In genomic region chr9:135048046-135048757, GRCh38 we compare ENCODE assay signal across 19 cellular contexts. TPM values are rescaled to one million over a fixed set of nuclear protein-coding genes. Genes with fewer than 3 reads are reported as not detected.
DNase-seq lines count a peak whose midpoint lies in the region; ATAC-seq and TF ChIP-seq lines count a peak whose summit lies in the region.
"Had no signal": no experiment of that assay in that cellular context is flagged by ENCODE, and none has a peak within 500 bp of the region (broad histone marks: within the 10 kb centered on the region; RNA-seq: fewer than 3 reads in every experiment).

No MANE protein-coding gene starts in this region.

- no peak overlapping the region for H3K23ac ChIP-seq in neuronal stem cell (ENCODE audit: low read depth, low read length, poor library complexity)

- H3K27ac ChIP-seq in neuronal stem cell (replicated peaks; ENCODE audit: low read length) = no peak overlapping the region
- H3K27ac ChIP-seq: C4-2B had no signal

- ATAC-seq in HG03565 (IDR thresholded peaks at IDR 0.05; ENCODE audit: unreplicated experiment) (no peak), HG02840 (IDR thresholded peaks at IDR 0.05; ENCODE audit: low FRiP score, unreplicated experiment) (no peak)

- H3K14ac ChIP-seq in neuronal stem cell (ENCODE audit: low read length) = peak overlapping the region; percentile 90

- H4K8ac ChIP-seq in neuronal stem cell (ENCODE audit: low read depth, low read length) = no peak overlapping the region

- H2BK15ac ChIP-seq in neuronal stem cell (ENCODE audit: low read length) = no peak overlapping the region

- no peak overlapping the region for H2BK120ac ChIP-seq in neuronal stem cell (ENCODE audit: low read depth, low read length)

- H3K9me3 ChIP-seq in neuronal stem cell (replicated peaks in 1 of 2; ENCODE audit: control insufficient read depth in 2 of 2, insufficient read depth in 1 of 2, low read depth in 1 of 2, low read length in 2 of 2) = no peaks in the 10 kb centered on the region

- H3K36me3 ChIP-seq in neuronal stem cell (replicated peaks in 1 of 2; ENCODE audit: control insufficient read depth in 2 of 2, insufficient read depth in 2 of 2, low read length in 2 of 2) = no peaks in the 10 kb centered on the region

- DNase-seq in activated CD8-positive, alpha-beta memory T cell treated with anti-CD3 and anti-CD28 coated beads for 24 hours = peak; percentile 30
- DNase-seq in activated CD8-positive, alpha-beta memory T cell treated with anti-CD3 and anti-CD28 coated beads, Interleukin-2, amount 50 U/mL, for 4 hours = no peak
- no peak for DNase-seq in glutamatergic neuron
- DNase-seq in neuronal stem cell (ENCODE audit: low spot score) = no peak
- DNase-seq in type B pancreatic cell (ENCODE audit: extremely low spot score, unreplicated experiment) = peak; percentile 58
- DNase-seq in NCI-H187 treated with DMSO at 0.1 percent for 48 hours (lab: John Stamatoyannopoulos, UW) = no peak
- DNase-seq: 8988T; Calu3; CD8-positive, alpha-beta memory T cell; DMS153; HFFc6; Kasumi-1; NCI-H1694 treated with DMSO at 0.1 percent for 48 hours; NCI-H2107; NCI-H748 treated with DMSO at 0.1 percent for 48 hours had no signal

- H3K36me3 Mint-ChIP-seq in glutamatergic neuron (ENCODE audit: unreplicated experiment) = peaks cover 8% of the 10 kb centered on the region
- H3K36me3 Mint-ChIP-seq in type B pancreatic cell = no peaks in the 10 kb centered on the region
- H3K36me3 Mint-ChIP-seq: CD8-positive, alpha-beta memory T cell had no signal

- H3K27me3 Mint-ChIP-seq in glutamatergic neuron (ENCODE audit: unreplicated experiment) = peaks cover 11% of the 10 kb centered on the region
- peaks cover 27% of the 10 kb centered on the region for H3K27me3 Mint-ChIP-seq in type B pancreatic cell

- H3K27ac Mint-ChIP-seq in glutamatergic neuron (ENCODE audit: unreplicated experiment) = peak overlapping the region; percentile 43
- no peak overlapping the region for H3K27ac Mint-ChIP-seq in type B pancreatic cell
- H3K27ac Mint-ChIP-seq: CD8-positive, alpha-beta memory T cell; HFFc6 had no signal

- H4K91ac ChIP-seq in neuronal stem cell (ENCODE audit: low read depth, low read length, poor library complexity) = no peak overlapping the region

- no peak overlapping the region for H2AFZ ChIP-seq in neuronal stem cell (ENCODE audit: low read length)

- H3K4me1 Mint-ChIP-seq in glutamatergic neuron (ENCODE audit: low read depth, unreplicated experiment) = peaks cover 33% of the 10 kb centered on the region
- H3K4me1 Mint-ChIP-seq in type B pancreatic cell (ENCODE audit: unreplicated experiment) = no peaks in the 10 kb centered on the region
- H3K4me1 Mint-ChIP-seq: CD8-positive, alpha-beta memory T cell had no signal

- WGBS in neuronal stem cell (ENCODE audit: extremely low coverage in 2 of 2, insufficient read length in 2 of 2, insufficient replicate concordance in 1 of 2), 2 donors = no CpG with 5 or more reads among the region's 11 CpGs

- no peaks in the 10 kb centered on the region for H3K4me1 ChIP-seq in neuronal stem cell (ENCODE audit: control insufficient read depth in 2 of 2, insufficient read depth in 1 of 2, low read depth in 1 of 2, low read length in 2 of 2)

- H2BK5ac ChIP-seq in neuronal stem cell (ENCODE audit: low read length) = no peak overlapping the region

- no peak overlapping the region for H3K4me3 Mint-ChIP-seq in glutamatergic neuron (ENCODE audit: unreplicated experiment)
- no peak overlapping the region for H3K4me3 Mint-ChIP-seq in type B pancreatic cell
- H3K4me3 Mint-ChIP-seq: CD8-positive, alpha-beta memory T cell; HFFc6 had no signal

- no peaks in the 10 kb centered on the region for H3K79me1 ChIP-seq in neuronal stem cell (ENCODE audit: low read depth, low read length)

- H3K4me3 ChIP-seq in neuronal stem cell (ENCODE audit: low read length in 2 of 2) = no peak overlapping the region

- peaks cover 0 to 9% (median 0%) of the 10 kb centered on the region in 3 experiments for H3K27me3 ChIP-seq in neuronal stem cell (ENCODE audit: control insufficient read depth in 3 of 3, insufficient read depth in 3 of 3, low read depth in 1 of 3, low read length in 3 of 3)

- H3K4me2 ChIP-seq in neuronal stem cell (ENCODE audit: insufficient read depth, low read length, poor library complexity, severe bottlenecking) = no peak overlapping the region

- no peak overlapping the region for H3K9ac ChIP-seq in neuronal stem cell (ENCODE audit: low read depth, low read length, poor library complexity)

- H3K9me3 Mint-ChIP-seq in glutamatergic neuron (ENCODE audit: unreplicated experiment) = peaks cover 8% of the 10 kb centered on the region
- H3K9me3 Mint-ChIP-seq in type B pancreatic cell = no peaks in the 10 kb centered on the region

- no peak overlapping the region for H2BK12ac ChIP-seq in neuronal stem cell (ENCODE audit: low read length)

- peak overlapping the region; percentile 86 for H3K18ac ChIP-seq in neuronal stem cell (ENCODE audit: low read length)

- TF ChIP-seq CTCF in glutamatergic neuron (IDR thresholded peaks at IDR 0.05; ENCODE audit: partially characterized antibody, unreplicated experiment) (no peak), type B pancreatic cell (conservative IDR thresholded peaks at IDR 0.05) (no peak)

- H2AK5ac ChIP-seq in neuronal stem cell (ENCODE audit: low read depth, low read length) = no peak overlapping the region

- H3K4ac ChIP-seq in neuronal stem cell (ENCODE audit: low read length) = no peak overlapping the region

RNA-seq across cellular contexts. Expression of gene OLFM1, which starts 39.3 kb away (rescaled TPM):
- total RNA-seq in glutamatergic neuron (ENCODE audit: unreplicated experiment) = 387 TPM
- polyA plus RNA-seq in neuronal stem cell (2013, experiment 1 of 2) = 5.8 TPM
- polyA plus RNA-seq in neuronal stem cell (2013, experiment 2 of 2) = 5.8 TPM
- 8.0 and 9.7 TPM in 2 replicates for total RNA-seq in type B pancreatic cell (ENCODE audit: low replicate concordance)
- total RNA-seq: CD8-positive, alpha-beta memory T cell; MCF 10A had no signal
- polyA plus RNA-seq: CD8-positive, alpha-beta memory T cell had no signal

Comparison
In these comparisons a context has a peak if more than half of its experiments do, and no peak if none do; other contexts are left out.
1. DNase-seq: peak in activated CD8-positive, alpha-beta memory T cell treated with anti-CD3 and anti-CD28 coated beads for 24 hours (single experiment) and type B pancreatic cell (single experiment); none in activated CD8-positive, alpha-beta memory T cell treated with anti-CD3 and anti-CD28 coated beads, Interleukin-2, amount 50 U/mL, for 4 hours (single experiment), glutamatergic neuron (single experiment), neuronal stem cell (single experiment) and NCI-H187 treated with DMSO at 0.1 percent for 48 hours (single experiment).
2. RNA of gene OLFM1, which starts 39.3 kb away (total RNA-seq): 387 TPM in glutamatergic neuron (single experiment); 8.0 to 9.7 TPM in type B pancreatic cell; every median in the first group is over 10 times any median in the second.